ENCODE assay signal across 8 cellular contexts in the genomic region with DNA sequence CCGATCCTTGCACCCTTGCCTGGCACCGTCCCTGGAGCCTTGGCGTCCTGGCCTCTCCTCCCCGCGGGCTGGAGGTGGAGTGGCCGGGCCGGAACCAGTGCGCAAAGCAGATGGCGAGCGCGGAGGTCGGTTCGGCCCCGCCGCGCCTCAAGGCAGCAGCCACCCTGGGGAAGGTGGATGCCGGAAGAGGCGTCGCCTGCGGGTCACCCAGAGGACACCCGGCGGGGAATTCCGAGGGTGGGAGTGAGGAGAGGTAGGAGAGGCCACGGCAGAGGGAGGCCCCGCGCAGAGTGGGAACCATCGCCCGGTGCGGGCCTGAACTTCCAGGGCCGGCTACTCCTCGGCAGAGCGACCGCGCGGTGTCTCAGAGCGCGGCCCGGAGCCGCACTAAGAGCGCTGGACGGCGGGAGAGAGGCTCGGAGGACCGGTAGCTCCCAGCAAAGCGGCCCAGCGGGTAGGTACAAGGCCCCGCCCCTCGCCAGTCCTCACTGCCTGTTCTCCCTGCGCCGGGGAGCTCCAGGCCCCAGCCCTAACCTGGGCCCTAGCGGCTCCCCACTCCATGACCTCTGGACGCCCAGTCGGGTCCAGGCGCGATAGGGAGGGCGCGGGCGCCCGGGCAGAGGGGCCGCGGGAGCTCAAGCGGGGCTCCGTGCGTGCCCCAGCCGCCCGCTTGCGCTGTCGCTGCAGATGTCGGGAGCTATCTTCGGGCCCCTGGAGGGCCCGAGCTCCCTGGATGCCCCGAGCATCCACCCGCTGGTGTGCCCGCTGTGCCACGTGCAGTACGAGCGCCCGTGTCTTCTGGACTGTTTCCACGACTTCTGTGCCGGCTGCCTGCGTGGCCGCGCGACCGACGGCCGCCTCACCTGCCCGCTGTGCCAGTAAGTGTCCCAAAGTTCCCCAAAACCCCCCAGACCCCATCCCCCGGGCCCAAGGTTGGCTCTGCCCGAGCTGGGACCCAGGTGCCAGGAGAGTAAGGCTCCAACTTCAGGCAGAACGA. TPM values are rescaled to one million over a fixed set of nuclear protein-coding genes. Genes with fewer than 3 reads are reported as not detected.
A peak's percentile ranks its signal among the peaks of the same experiment; 100 is the strongest.
DNase-seq lines count a peak whose midpoint lies in the region; ATAC-seq, FAIRE-seq and TF ChIP-seq lines count a peak whose summit lies in the region.

A gene with protein sequence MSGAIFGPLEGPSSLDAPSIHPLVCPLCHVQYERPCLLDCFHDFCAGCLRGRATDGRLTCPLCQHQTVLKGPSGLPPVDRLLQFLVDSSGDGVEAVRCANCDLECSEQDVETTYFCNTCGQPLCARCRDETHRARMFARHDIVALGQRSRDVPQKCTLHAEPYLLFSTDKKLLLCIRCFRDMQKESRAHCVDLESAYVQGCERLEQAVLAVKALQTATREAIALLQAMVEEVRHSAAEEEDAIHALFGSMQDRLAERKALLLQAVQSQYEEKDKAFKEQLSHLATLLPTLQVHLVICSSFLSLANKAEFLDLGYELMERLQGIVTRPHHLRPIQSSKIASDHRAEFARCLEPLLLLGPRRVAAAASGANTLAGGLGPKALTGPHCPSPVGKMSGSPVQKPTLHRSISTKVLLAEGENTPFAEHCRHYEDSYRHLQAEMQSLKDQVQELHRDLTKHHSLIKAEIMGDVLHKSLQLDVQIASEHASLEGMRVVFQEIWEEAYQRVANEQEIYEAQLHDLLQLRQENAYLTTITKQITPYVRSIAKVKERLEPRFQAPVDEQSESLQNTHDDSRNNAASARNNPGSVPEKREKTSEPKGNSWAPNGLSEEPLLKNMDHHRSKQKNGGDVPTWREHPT (plus strand): TSS at position 271 of the 997 bp plus-strand sequence. CDS start 417 bp downstream, at position 688.

- TF ChIP-seq CTCF in AG04449 (IDR thresholded peaks at IDR 0.05; ENCODE audit: insufficient read depth, low read length, missing control alignments) = no peak

- peaks cover 53% of the 10 kb centered on the region for H3K27me3 ChIP-seq in ectodermal cell (ENCODE audit: control insufficient read depth, insufficient read depth, low read length, poor library complexity, severe bottlenecking)

- peaks cover 12% of the 10 kb centered on the region for H3K36me3 Mint-ChIP-seq in activated CD4-positive, alpha-beta T cell treated with anti-CD3 and anti-CD28 coated beads, Interleukin-2, amount 10 ng/mL, durations not matched to agents 24 days and 14 days (ENCODE audit: low read depth)

- DNase-seq in AG04449 (ENCODE audit: low read depth, low spot score) (no peak), HPDE6-E6E7 (ENCODE audit: extremely low spot score) (peak; percentile 81), mesenteric fat pad (ENCODE audit: low spot score) (no peak), frontal cortex (ENCODE audit: low spot score in 2 of 2) (no peak)
- peak; percentile 94 for DNase-seq in activated CD4-positive, alpha-beta T cell treated with anti-CD3 and anti-CD28 coated beads, Interleukin-2, amount 10 ng/mL, durations not matched to agents 24 days and 14 days
- peak; percentile 31 to 45 for DNase-seq in stimulated activated CD8-positive, alpha-beta memory T cell treated with anti-CD3 and anti-CD28 coated beads, Interleukin-7, amount 100 ng/mL, for 4 hours (ENCODE audit: low read depth in 2 of 2)

- H3K4me1 Mint-ChIP-seq in activated CD4-positive, alpha-beta T cell treated with anti-CD3 and anti-CD28 coated beads, Interleukin-2, amount 10 ng/mL, durations not matched to agents 24 days and 14 days = peaks cover 16% of the 10 kb centered on the region

- H3K27me3 Mint-ChIP-seq in activated CD4-positive, alpha-beta T cell treated with anti-CD3 and anti-CD28 coated beads, Interleukin-2, amount 10 ng/mL, durations not matched to agents 24 days and 14 days = no peaks in the 10 kb centered on the region

- H3K4me3 ChIP-seq in AG04449 (ENCODE audit: low read depth, low read length) = peak within 1 kb of the TSS; percentile 58
- H3K4me3 ChIP-seq in ectodermal cell (ENCODE audit: insufficient read depth, low read depth, low read length) = peak within 1 kb of the TSS; percentile 39

- H3K27ac ChIP-seq in ectodermal cell (ENCODE audit: insufficient read depth, low read depth, low read length, poor library complexity, severe bottlenecking) = peak within 1 kb of the TSS; percentile 80

- peak within 1 kb of the TSS; percentile 82 for H3K27ac Mint-ChIP-seq in activated CD4-positive, alpha-beta T cell treated with anti-CD3 and anti-CD28 coated beads, Interleukin-2, amount 10 ng/mL, durations not matched to agents 24 days and 14 days

- no peaks in the 10 kb centered on the region for H3K36me3 ChIP-seq in ectodermal cell (ENCODE audit: control insufficient read depth, insufficient read depth, low read length)

- peaks cover 12% of the 10 kb centered on the region for H3K4me1 ChIP-seq in ectodermal cell (ENCODE audit: control insufficient read depth, insufficient read depth, low read length)

- FAIRE-seq in frontal cortex (lab: Jason Lieb, UNC) = no peak

- WGBS in ectodermal cell, 2 experiments = 30 to 32% methylated on average over 91 of the region's 91 CpGs

- no peaks in the 10 kb centered on the region for H3K9me3 Mint-ChIP-seq in activated CD4-positive, alpha-beta T cell treated with anti-CD3 and anti-CD28 coated beads, Interleukin-2, amount 10 ng/mL, durations not matched to agents 24 days and 14 days

- POLR2A ChIA-PET in AG04449 (lab: Yijun Ruan, JAX) = no interaction called here

- ATAC-seq in GM19023 (IDR thresholded peaks at IDR 0.05; ENCODE audit: unreplicated experiment) = peak; percentile 57

- H3K4me3 Mint-ChIP-seq in activated CD4-positive, alpha-beta T cell treated with anti-CD3 and anti-CD28 coated beads, Interleukin-2, amount 10 ng/mL, durations not matched to agents 24 days and 14 days = peak within 1 kb of the TSS; percentile 85

- CTCF ChIA-PET in AG04449 (lab: Yijun Ruan, JAX) = interaction anchor here (1.0 to 5.4 kb wide), 15 partner anchors 10 to 284 kb away, joined by 3 to 62 read pairs (median 8); a partner anchor contains a TSS

- H3K9me3 ChIP-seq in ectodermal cell (ENCODE audit: control insufficient read depth, low read length) = no peaks in the 10 kb centered on the region

- intact Hi-C loops in activated CD4-positive, alpha-beta T cell treated with anti-CD3 and anti-CD28 coated beads, Interleukin-2, amount 10 ng/mL, durations not matched to agents 24 days and 14 days (cut with micrococcal nuclease) = loop anchor here (1.0 to 5.0 kb wide), 4 partner anchors 29 to 396 kb away; a partner anchor contains a TSS

RNA-seq across cellular contexts. Expression of the gene that starts here (rescaled TPM):
- total RNA-seq in activated CD4-positive, alpha-beta T cell treated with anti-CD3 and anti-CD28 coated beads, Interleukin-2, amount 10 ng/mL, durations not matched to agents 24 days and 14 days = 53.2 and 54.7 TPM in 2 replicates
- 3.7 TPM for polyA plus RNA-seq in ectodermal cell (2013, experiment 1 of 4)
- polyA plus RNA-seq in ectodermal cell (2013, experiment 2 of 4) = 5.1 TPM
- 2.0 TPM for polyA plus RNA-seq in ectodermal cell (2013, experiment 3 of 4)
- polyA plus RNA-seq in ectodermal cell (2013, experiment 4 of 4) = 4.0 TPM
- 14.7 TPM for total RNA-seq in mesenteric fat pad
- 4.5 TPM for total RNA-seq in frontal cortex

Comparison
In these comparisons a context has a peak if more than half of its experiments do, and no peak if none do; other contexts are left out.
1. DNase-seq: peak in HPDE6-E6E7 (single experiment), activated CD4-positive, alpha-beta T cell treated with anti-CD3 and anti-CD28 coated beads, Interleukin-2, amount 10 ng/mL, durations not matched to agents 24 days and 14 days (single experiment) and stimulated activated CD8-positive, alpha-beta memory T cell treated with anti-CD3 and anti-CD28 coated beads, Interleukin-7, amount 100 ng/mL, for 4 hours (2 of 2); none in AG04449 (single experiment), mesenteric fat pad (single experiment) and frontal cortex (0 of 2).